Comparison of ENCODE assay signal across 9 cellular contexts in the genomic region with DNA sequence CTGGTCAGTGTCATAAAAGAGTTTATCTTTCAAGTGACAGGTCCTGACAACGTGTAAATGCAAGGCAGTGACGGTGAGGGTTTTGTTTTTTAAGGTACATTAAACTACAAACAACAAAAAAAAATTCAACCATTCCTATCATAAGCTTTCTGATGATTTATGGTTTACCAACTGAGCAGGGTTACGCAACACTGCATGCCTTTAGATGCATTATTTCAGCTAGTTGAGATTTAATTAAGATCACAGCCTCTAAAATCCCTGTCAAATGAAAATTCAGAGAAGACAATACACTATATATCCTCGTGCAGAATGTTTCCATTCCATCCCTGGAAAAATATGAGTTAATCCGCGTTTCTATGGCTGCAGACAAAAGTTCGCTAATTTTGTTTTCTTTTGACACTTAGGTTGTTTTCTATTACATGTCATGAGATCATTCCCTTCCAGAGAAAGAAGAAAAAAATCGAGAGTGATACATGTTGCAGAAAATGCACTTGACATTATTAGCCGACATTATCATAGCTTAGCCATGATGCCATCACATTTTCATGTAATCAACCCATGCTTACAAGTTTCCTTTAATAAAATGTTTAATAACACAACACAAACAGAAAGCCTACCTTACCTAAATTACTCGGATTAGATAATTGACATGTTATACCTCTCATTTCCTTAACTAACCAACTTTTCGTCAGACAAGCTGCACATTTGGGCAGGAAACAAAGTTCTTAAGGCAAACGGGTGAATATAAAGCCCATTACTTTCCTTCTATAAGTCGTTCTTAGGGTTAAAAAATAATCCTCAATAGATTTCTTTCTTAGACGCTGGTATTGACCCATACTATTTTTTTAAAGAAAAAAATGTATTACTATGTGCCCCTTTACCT.
DNase-seq lines count a peak whose midpoint lies in the region; ATAC-seq and TF ChIP-seq lines count a peak whose summit lies in the region.
"Had no signal": no experiment of that assay in that cellular context is flagged by ENCODE, and none has a peak within 500 bp of the region (broad histone marks: within the 10 kb centered on the region; RNA-seq: fewer than 3 reads in every experiment).

No MANE protein-coding gene starts in this region.

- TF ChIP-seq CTCF in Calu3 (IDR thresholded peaks at IDR 0.05; ENCODE audit: unreplicated experiment), result no peak
- TF ChIP-seq CTCF in fibroblast of pulmonary artery (IDR thresholded peaks at IDR 0.05; ENCODE audit: low read length, missing control alignments), result no peak
- TF ChIP-seq CTCF in sigmoid colon (IDR thresholded peaks at IDR 0.05), result no peak
- no peak for TF ChIP-seq CTCF in adrenal gland (IDR thresholded peaks at IDR 0.05)

- H3K36me3 Mint-ChIP-seq in Calu3 (ENCODE audit: insufficient read depth, unreplicated experiment), result peaks cover 12% of the 10 kb centered on the region

- DNase-seq in Calu3, result no peak
- no peak for DNase-seq in SK-N-MC (ENCODE audit: low read depth, low spot score)
- peak; percentile 60 for DNase-seq in fibroblast of pulmonary artery (ENCODE audit: low read depth)
- DNase-seq in sigmoid colon, result no peak
- no peak for DNase-seq in posterior cingulate gyrus
- no peak for DNase-seq in adrenal gland
- DNase-seq in NCI-H1105 (lab: John Stamatoyannopoulos, UW), result no peak

- H3K9me3 ChIP-seq in SK-N-MC (ENCODE audit: low read depth, low read length), result no peaks in the 10 kb centered on the region
- no peaks in the 10 kb centered on the region for H3K9me3 ChIP-seq in sigmoid colon
- H3K9me3 ChIP-seq in adrenal gland (replicated peaks in 1 of 3), result no peaks in the 10 kb centered on the region

- H3K36me3 ChIP-seq in SK-N-MC (ENCODE audit: insufficient read depth, low read length) (no peaks in the 10 kb centered on the region), sigmoid colon (no peaks in the 10 kb centered on the region), adrenal gland (replicated peaks in 1 of 2) (no peaks in the 10 kb centered on the region)

- no peaks in the 10 kb centered on the region for H3K9me3 Mint-ChIP-seq in Calu3 (ENCODE audit: low read depth, unreplicated experiment)
- H3K9me3 Mint-ChIP-seq: IgD-negative memory B cell had no signal

- peak overlapping the region; percentile 38 for H3K4me3 ChIP-seq in SK-N-MC
- H3K4me3 ChIP-seq in fibroblast of pulmonary artery (replicated peaks; ENCODE audit: low read depth, low read length), result peak overlapping the region; percentile 79
- H3K4me3 ChIP-seq in sigmoid colon, result peak overlapping the region; percentile 71 to 81 (median 72)
- peak overlapping the region in 1 of 4 donors; percentile 55 for H3K4me3 ChIP-seq in adrenal gland

- peak overlapping the region; percentile 75 for H3K27ac Mint-ChIP-seq in Calu3 (ENCODE audit: unreplicated experiment)

- intact Hi-C loops in Calu3 (cut with micrococcal nuclease; ENCODE audit: unreplicated experiment) (loop anchor here (2.0 to 10.0 kb wide), 4 partner anchors 35 to 347 kb away; no protein-coding TSS in a partner anchor), sigmoid colon (cut with DNase I) (loop anchor here (5.0 kb wide), 2 partner anchors 245 to 520 kb away; a partner anchor contains a TSS), posterior cingulate gyrus (cut with DNase I) (loop anchor here (5.0 to 10.0 kb wide), 3 partner anchors 73 to 520 kb away; a partner anchor contains a TSS), adrenal gland (cut with DNase I) (no loop called here)

- TF ChIP-seq POLR2A in sigmoid colon (IDR thresholded peaks at IDR 0.05) (no peak), adrenal gland (IDR thresholded peaks at IDR 0.05) (no peak)

- peaks cover 34% of the 10 kb centered on the region for H3K4me1 Mint-ChIP-seq in Calu3 (ENCODE audit: low read depth, unreplicated experiment)

- CTCF ChIA-PET in Calu3 (lab: Charles Lee), result interaction anchor here (0.5 kb wide), 1 partner anchor 30 kb away, joined by 3 read pairs; no protein-coding TSS in a partner anchor

- no peaks in the 10 kb centered on the region for H3K27me3 Mint-ChIP-seq in Calu3 (ENCODE audit: unreplicated experiment)
- H3K27me3 Mint-ChIP-seq: IgD-negative memory B cell had no signal

- no peak overlapping the region for H3K4me3 Mint-ChIP-seq in Calu3 (ENCODE audit: low read depth, unreplicated experiment)

- H3K27me3 ChIP-seq in sigmoid colon, result no peaks in the 10 kb centered on the region
- H3K27me3 ChIP-seq in adrenal gland, result no peaks in the 10 kb centered on the region

- ATAC-seq in HG03095 (IDR thresholded peaks at IDR 0.05; ENCODE audit: unreplicated experiment), result no peak

- no peak for TF ChIP-seq EP300 in sigmoid colon (IDR thresholded peaks at IDR 0.05)

- H3K4me1 ChIP-seq in sigmoid colon (peaks cover 0 to 67% (median 61%) of the 10 kb centered on the region in 4 donors), adrenal gland (replicated peaks in 1 of 2) (peaks cover 19 to 48% of the 10 kb centered on the region in 2 donors)

- no TSS peak for BruUV-seq in Calu3 (replicated peaks; lab: Mats Ljungman, UMichigan)

- H3K27ac ChIP-seq in SK-N-MC, result no peak overlapping the region
- peak overlapping the region; percentile 92 to 99 (median 98) for H3K27ac ChIP-seq in sigmoid colon
- peak overlapping the region in 1 of 5 donors; percentile 66 for H3K27ac ChIP-seq in adrenal gland

- 6 to 31% methylated on average over 14 of the region's 14 CpGs for WGBS in sigmoid colon, 2 donors
- WGBS in adrenal gland, 4 donors, result 68 to 76% (median 74%) methylated on average over 14 of the region's 14 CpGs

- H3K9ac ChIP-seq in SK-N-MC (ENCODE audit: insufficient read length), result no peak overlapping the region

Comparison
In these comparisons a context has a peak if more than half of its experiments do, and no peak if none do; other contexts are left out.
1. intact Hi-C loops: an anchor here in Calu3 (2.0 to 10.0 kb wide), sigmoid colon (5.0 kb wide) and posterior cingulate gyrus (5.0 to 10.0 kb wide); none called in adrenal gland.